Comparison of ENCODE assay signal across 2 cellular contexts in the genomic region with DNA sequence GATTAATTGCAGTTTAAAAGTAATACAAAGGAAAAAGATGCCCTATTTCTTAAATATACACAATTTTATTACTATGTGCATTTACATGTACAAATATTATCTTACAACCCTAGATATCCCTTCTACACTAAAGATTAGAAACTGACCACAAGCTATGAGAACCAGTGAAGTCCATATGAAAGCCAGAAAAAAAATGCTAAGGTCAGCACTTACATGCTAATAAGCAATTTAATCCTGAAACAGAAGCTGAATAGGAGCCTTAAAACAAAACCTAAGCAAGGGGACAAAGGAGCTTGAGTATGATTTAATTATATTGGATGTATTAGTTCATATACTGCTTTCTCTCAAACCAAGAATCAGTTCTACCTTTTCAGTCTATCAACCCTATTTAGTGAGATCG.
TF ChIP-seq lines count a peak whose summit lies in the region.

No MANE protein-coding gene starts in this region.

TF ChIP-seq in HepG2, 621 proteins besides CTCF, POLR2A, EP300 and RAD21:
- TF ChIP-seq HDAC6 (IDR thresholded peaks at IDR 0.05; ENCODE audit: low read depth, low read length) = no peak
- no peak for TF ChIP-seq ARHGAP35 (CRISPR knock-in tag; IDR thresholded peaks at IDR 0.05; ENCODE audit: borderline replicate concordance)
- no peak for TF ChIP-seq ZNF777 (CRISPR knock-in tag; IDR thresholded peaks at IDR 0.05)
- peak; percentile 96 to 98 for TF ChIP-seq MAFK (conservative IDR thresholded peaks at IDR 0.05 in 1 of 2, IDR thresholded peaks at IDR 0.05 in 1 of 2; ENCODE audit: low read length in 2 of 2)
- peak; percentile 95 for TF ChIP-seq MAFF (IDR thresholded peaks at IDR 0.05; ENCODE audit: low read depth, low read length)

TF ChIP-seq in K562, 482 proteins besides CTCF, POLR2A, EP300 and RAD21:
- no peak for TF ChIP-seq ZNF778 (CRISPR knock-in tag; IDR thresholded peaks at IDR 0.05)
- no peak for TF ChIP-seq BCOR (IDR thresholded peaks at IDR 0.05)
- no peak for TF ChIP-seq BDP1 (IDR thresholded peaks at IDR 0.05; ENCODE audit: insufficient read depth, insufficient read length)
- no peak for TF ChIP-seq THAP7 (CRISPR knock-in tag; IDR thresholded peaks at IDR 0.05)
- TF ChIP-seq, protein P1, sequence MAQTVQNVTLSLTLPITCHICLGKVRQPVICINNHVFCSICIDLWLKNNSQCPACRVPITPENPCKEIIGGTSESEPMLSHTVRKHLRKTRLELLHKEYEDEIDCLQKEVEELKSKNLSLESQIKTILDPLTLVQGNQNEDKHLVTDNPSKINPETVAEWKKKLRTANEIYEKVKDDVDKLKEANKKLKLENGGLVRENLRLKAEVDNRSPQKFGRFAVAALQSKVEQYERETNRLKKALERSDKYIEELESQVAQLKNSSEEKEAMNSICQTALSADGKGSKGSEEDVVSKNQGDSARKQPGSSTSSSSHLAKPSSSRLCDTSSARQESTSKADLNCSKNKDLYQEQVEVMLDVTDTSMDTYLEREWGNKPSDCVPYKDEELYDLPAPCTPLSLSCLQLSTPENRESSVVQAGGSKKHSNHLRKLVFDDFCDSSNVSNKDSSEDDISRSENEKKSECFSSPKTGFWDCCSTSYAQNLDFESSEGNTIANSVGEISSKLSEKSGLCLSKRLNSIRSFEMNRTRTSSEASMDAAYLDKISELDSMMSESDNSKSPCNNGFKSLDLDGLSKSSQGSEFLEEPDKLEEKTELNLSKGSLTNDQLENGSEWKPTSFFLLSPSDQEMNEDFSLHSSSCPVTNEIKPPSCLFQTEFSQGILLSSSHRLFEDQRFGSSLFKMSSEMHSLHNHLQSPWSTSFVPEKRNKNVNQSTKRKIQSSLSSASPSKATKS (CRISPR knock-in tag; IDR thresholded peaks at IDR 0.05) = no peak
- peak; percentile 80 for TF ChIP-seq C11orf30 (IDR thresholded peaks at IDR 0.05; ENCODE audit: low read depth)
- no peak for TF ChIP-seq CBFA2T2 (conservative IDR thresholded peaks at IDR 0.05)
- peak; percentile 76 for TF ChIP-seq MAFG (tag; conservative IDR thresholded peaks at IDR 0.05)
- TF ChIP-seq MAFK (IDR thresholded peaks at IDR 0.05; ENCODE audit: low read length) = peak; percentile 93
- TF ChIP-seq MCM5 (IDR thresholded peaks at IDR 0.05; ENCODE audit: low read depth) = no peak
- TF ChIP-seq IRF1 (CRISPR knock-in tag; IDR thresholded peaks at IDR 0.05; ENCODE audit: borderline replicate concordance) = no peak
- no peak for TF ChIP-seq ZNF511 (CRISPR knock-in tag; IDR thresholded peaks at IDR 0.05)
- peak; percentile 88 for TF ChIP-seq ZNF316 (IDR thresholded peaks at IDR 0.05)
- TF ChIP-seq, protein P2, sequence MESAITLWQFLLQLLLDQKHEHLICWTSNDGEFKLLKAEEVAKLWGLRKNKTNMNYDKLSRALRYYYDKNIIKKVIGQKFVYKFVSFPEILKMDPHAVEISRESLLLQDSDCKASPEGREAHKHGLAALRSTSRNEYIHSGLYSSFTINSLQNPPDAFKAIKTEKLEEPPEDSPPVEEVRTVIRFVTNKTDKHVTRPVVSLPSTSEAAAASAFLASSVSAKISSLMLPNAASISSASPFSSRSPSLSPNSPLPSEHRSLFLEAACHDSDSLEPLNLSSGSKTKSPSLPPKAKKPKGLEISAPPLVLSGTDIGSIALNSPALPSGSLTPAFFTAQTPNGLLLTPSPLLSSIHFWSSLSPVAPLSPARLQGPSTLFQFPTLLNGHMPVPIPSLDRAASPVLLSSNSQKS (CRISPR knock-in tag; IDR thresholded peaks at IDR 0.05) = no peak
- no peak for TF ChIP-seq HLTF (IDR thresholded peaks at IDR 0.05)
- no peak for TF ChIP-seq ZNF224 (CRISPR knock-in tag; IDR thresholded peaks at IDR 0.05)
- no peak for TF ChIP-seq TFAM (CRISPR knock-in tag; conservative IDR thresholded peaks at IDR 0.05)
- no peak for TF ChIP-seq ZNF134 (CRISPR knock-in tag; conservative IDR thresholded peaks at IDR 0.05)
- TF ChIP-seq COPS2 (conservative IDR thresholded peaks at IDR 0.05) = no peak
- no peak for TF ChIP-seq MYC (IDR thresholded peaks at IDR 0.05; ENCODE audit: low read depth, low read length)
- TF ChIP-seq MYC (CRISPR knock-in tag; IDR thresholded peaks at IDR 0.05; ENCODE audit: borderline replicate concordance, low read depth) = no peak
- no peak for TF ChIP-seq GTF2F1 (IDR thresholded peaks at IDR 0.05; ENCODE audit: low read depth, low read length)
- peak; percentile 92 for TF ChIP-seq MAFF (IDR thresholded peaks at IDR 0.05; ENCODE audit: low read length)
- TF ChIP-seq SAP30 (IDR thresholded peaks at IDR 0.05; ENCODE audit: borderline replicate concordance, insufficient read depth, low read depth, low read length, poor library complexity, severe bottlenecking) = no peak
- no peak for TF ChIP-seq GMEB1 (CRISPR knock-in tag; IDR thresholded peaks at IDR 0.05)
- no peak for TF ChIP-seq ZNF75A (CRISPR knock-in tag; IDR thresholded peaks at IDR 0.05)
- TF ChIP-seq CBX1 (IDR thresholded peaks at IDR 0.05; ENCODE audit: low read depth) = no peak
- no peak for TF ChIP-seq ZNF76 (CRISPR knock-in tag; IDR thresholded peaks at IDR 0.05; ENCODE audit: borderline replicate concordance)
- no peak for TF ChIP-seq SIX5 (IDR thresholded peaks at IDR 0.05; ENCODE audit: borderline replicate concordance in 1 of 2, insufficient read depth in 1 of 2, low read depth in 1 of 2, low read length in 2 of 2)
